In the genomic region with DNA sequence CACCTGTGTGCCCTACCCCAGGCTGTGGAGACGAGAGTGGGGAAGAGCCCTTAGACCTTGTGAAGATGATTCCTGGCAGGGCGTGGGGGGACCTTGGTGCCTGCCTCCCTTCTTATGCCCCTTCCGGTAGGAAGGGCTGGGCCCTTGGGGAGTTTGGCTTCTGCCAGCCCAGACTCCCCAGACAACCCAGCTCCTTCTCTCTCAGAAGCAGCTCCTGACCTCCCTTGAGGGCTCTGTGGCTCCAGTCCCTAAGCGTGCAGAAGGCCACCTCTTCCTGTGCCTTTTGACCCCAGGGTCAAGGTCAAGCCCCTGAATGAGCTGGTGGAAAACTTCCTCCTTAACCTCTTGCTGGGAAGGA, we compare ENCODE assay signal across 1 cellular context.
TF ChIP-seq lines count a peak whose summit lies in the region.

No MANE protein-coding gene starts in this region.

TF ChIP-seq in HepG2, 621 proteins besides CTCF, POLR2A, EP300 and RAD21 (continued from another document):
- TF ChIP-seq, protein P1, sequence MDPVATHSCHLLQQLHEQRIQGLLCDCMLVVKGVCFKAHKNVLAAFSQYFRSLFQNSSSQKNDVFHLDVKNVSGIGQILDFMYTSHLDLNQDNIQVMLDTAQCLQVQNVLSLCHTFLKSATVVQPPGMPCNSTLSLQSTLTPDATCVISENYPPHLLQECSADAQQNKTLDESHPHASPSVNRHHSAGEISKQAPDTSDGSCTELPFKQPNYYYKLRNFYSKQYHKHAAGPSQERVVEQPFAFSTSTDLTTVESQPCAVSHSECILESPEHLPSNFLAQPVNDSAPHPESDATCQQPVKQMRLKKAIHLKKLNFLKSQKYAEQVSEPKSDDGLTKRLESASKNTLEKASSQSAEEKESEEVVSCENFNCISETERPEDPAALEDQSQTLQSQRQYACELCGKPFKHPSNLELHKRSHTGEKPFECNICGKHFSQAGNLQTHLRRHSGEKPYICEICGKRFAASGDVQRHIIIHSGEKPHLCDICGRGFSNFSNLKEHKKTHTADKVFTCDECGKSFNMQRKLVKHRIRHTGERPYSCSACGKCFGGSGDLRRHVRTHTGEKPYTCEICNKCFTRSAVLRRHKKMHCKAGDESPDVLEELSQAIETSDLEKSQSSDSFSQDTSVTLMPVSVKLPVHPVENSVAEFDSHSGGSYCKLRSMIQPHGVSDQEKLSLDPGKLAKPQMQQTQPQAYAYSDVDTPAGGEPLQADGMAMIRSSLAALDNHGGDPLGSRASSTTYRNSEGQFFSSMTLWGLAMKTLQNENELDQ (CRISPR knock-in tag; IDR thresholded peaks at IDR 0.05; ENCODE audit: borderline replicate concordance) = no peak
- TF ChIP-seq ZNF34 (CRISPR knock-in tag; IDR thresholded peaks at IDR 0.05; ENCODE audit: borderline replicate concordance) (no peak), KDM5A (IDR thresholded peaks at IDR 0.05; ENCODE audit: borderline replicate concordance, low read length) (no peak), ZKSCAN8 (CRISPR knock-in tag; IDR thresholded peaks at IDR 0.05; ENCODE audit: borderline replicate concordance) (0 out of 2 replicates have a peak, but pooled peaks have one; percentile 8), SMAD3 (CRISPR knock-in tag; IDR thresholded peaks at IDR 0.05) (no peak), ZFP90 (CRISPR knock-in tag; IDR thresholded peaks at IDR 0.05; ENCODE audit: borderline replicate concordance) (peak; percentile 45; the same call in 1 of the 2 replicates), MAFG (CRISPR knock-in tag; IDR thresholded peaks at IDR 0.05) (no peak), NR2F6 (IDR thresholded peaks at IDR 0.05) (peak; percentile 81; the same call in 1 of the 2 replicates), NR2F6 (CRISPR knock-in tag; IDR thresholded peaks at IDR 0.05) (peak; percentile 86), SMAD9 (CRISPR knock-in tag; IDR thresholded peaks at IDR 0.05) (no peak), MED1 (CRISPR knock-in tag; IDR thresholded peaks at IDR 0.05) (no peak), ZNF543 (CRISPR knock-in tag; IDR thresholded peaks at IDR 0.05) (0 out of 2 replicates have a peak, but pooled peaks have one; percentile 36), BORCS8-MEF2B (CRISPR knock-in tag; IDR thresholded peaks at IDR 0.05) (no peak), MXI1 (IDR thresholded peaks at IDR 0.05; ENCODE audit: borderline replicate concordance, low read depth, low read length) (no peak), ZNF232 (CRISPR knock-in tag; IDR thresholded peaks at IDR 0.05; ENCODE audit: borderline replicate concordance) (0 out of 2 replicates have a peak, but pooled peaks have one; percentile 10), ZNF7 (CRISPR knock-in tag; IDR thresholded peaks at IDR 0.05) (no peak), ZNF782 (CRISPR knock-in tag; IDR thresholded peaks at IDR 0.05; ENCODE audit: borderline replicate concordance) (no peak), ERF (CRISPR knock-in tag; IDR thresholded peaks at IDR 0.05) (no peak), PHF20 (CRISPR knock-in tag; IDR thresholded peaks at IDR 0.05) (no peak), ZNF207 (IDR thresholded peaks at IDR 0.05; ENCODE audit: borderline replicate concordance) (no peak), ZSCAN20 (CRISPR knock-in tag; IDR thresholded peaks at IDR 0.05; ENCODE audit: borderline replicate concordance) (no peak), ZFP1 (CRISPR knock-in tag; IDR thresholded peaks at IDR 0.05) (no peak), GABPA (IDR thresholded peaks at IDR 0.05; ENCODE audit: low read depth, low read length) (no peak), GABPA (CRISPR knock-in tag; IDR thresholded peaks at IDR 0.05; ENCODE audit: low read depth) (no peak), ZNF124 (CRISPR knock-in tag; IDR thresholded peaks at IDR 0.05) (no peak), ZNF567 (CRISPR knock-in tag; IDR thresholded peaks at IDR 0.05; ENCODE audit: borderline replicate concordance) (no peak), ZFX (CRISPR knock-in tag; IDR thresholded peaks at IDR 0.05; ENCODE audit: low read depth) (0 out of 2 replicates have a peak, but pooled peaks have one; percentile 3), FOSL1 (CRISPR knock-in tag; IDR thresholded peaks at IDR 0.05; ENCODE audit: borderline replicate concordance) (no peak), FOXM1 (CRISPR knock-in tag; IDR thresholded peaks at IDR 0.05) (no peak), CBX2 (IDR thresholded peaks at IDR 0.05; ENCODE audit: low read depth, low read length) (no peak), CBX2 (CRISPR knock-in tag; IDR thresholded peaks at IDR 0.05; ENCODE audit: low read depth) (no peak), NKX3-1 (CRISPR knock-in tag; IDR thresholded peaks at IDR 0.05) (no peak), DMAP1 (CRISPR knock-in tag; IDR thresholded peaks at IDR 0.05) (no peak)
- TF ChIP-seq, protein P2, sequence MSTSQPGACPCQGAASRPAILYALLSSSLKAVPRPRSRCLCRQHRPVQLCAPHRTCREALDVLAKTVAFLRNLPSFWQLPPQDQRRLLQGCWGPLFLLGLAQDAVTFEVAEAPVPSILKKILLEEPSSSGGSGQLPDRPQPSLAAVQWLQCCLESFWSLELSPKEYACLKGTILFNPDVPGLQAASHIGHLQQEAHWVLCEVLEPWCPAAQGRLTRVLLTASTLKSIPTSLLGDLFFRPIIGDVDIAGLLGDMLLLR (CRISPR knock-in tag; IDR thresholded peaks at IDR 0.05) = no peak
- TF ChIP-seq, protein P3, sequence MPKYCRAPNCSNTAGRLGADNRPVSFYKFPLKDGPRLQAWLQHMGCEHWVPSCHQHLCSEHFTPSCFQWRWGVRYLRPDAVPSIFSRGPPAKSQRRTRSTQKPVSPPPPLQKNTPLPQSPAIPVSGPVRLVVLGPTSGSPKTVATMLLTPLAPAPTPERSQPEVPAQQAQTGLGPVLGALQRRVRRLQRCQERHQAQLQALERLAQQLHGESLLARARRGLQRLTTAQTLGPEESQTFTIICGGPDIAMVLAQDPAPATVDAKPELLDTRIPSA (CRISPR knock-in tag; IDR thresholded peaks at IDR 0.05; ENCODE audit: borderline replicate concordance) = no peak
- TF ChIP-seq, protein P4, sequence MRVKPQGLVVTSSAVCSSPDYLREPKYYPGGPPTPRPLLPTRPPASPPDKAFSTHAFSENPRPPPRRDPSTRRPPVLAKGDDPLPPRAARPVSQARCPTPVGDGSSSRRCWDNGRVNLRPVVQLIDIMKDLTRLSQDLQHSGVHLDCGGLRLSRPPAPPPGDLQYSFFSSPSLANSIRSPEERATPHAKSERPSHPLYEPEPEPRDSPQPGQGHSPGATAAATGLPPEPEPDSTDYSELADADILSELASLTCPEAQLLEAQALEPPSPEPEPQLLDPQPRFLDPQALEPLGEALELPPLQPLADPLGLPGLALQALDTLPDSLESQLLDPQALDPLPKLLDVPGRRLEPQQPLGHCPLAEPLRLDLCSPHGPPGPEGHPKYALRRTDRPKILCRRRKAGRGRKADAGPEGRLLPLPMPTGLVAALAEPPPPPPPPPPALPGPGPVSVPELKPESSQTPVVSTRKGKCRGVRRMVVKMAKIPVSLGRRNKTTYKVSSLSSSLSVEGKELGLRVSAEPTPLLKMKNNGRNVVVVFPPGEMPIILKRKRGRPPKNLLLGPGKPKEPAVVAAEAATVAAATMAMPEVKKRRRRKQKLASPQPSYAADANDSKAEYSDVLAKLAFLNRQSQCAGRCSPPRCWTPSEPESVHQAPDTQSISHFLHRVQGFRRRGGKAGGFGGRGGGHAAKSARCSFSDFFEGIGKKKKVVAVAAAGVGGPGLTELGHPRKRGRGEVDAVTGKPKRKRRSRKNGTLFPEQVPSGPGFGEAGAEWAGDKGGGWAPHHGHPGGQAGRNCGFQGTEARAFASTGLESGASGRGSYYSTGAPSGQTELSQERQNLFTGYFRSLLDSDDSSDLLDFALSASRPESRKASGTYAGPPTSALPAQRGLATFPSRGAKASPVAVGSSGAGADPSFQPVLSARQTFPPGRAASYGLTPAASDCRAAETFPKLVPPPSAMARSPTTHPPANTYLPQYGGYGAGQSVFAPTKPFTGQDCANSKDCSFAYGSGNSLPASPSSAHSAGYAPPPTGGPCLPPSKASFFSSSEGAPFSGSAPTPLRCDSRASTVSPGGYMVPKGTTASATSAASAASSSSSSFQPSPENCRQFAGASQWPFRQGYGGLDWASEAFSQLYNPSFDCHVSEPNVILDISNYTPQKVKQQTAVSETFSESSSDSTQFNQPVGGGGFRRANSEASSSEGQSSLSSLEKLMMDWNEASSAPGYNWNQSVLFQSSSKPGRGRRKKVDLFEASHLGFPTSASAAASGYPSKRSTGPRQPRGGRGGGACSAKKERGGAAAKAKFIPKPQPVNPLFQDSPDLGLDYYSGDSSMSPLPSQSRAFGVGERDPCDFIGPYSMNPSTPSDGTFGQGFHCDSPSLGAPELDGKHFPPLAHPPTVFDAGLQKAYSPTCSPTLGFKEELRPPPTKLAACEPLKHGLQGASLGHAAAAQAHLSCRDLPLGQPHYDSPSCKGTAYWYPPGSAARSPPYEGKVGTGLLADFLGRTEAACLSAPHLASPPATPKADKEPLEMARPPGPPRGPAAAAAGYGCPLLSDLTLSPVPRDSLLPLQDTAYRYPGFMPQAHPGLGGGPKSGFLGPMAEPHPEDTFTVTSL (CRISPR knock-in tag; IDR thresholded peaks at IDR 0.05; ENCODE audit: borderline replicate concordance) = no peak
